In genomic region chr13:44918323-44919102, GRCh38 we compare ENCODE assay signal across 9 cellular contexts.
DNase-seq lines count a peak whose midpoint lies in the region; ATAC-seq and TF ChIP-seq lines count a peak whose summit lies in the region.
"Had no signal": no experiment of that assay in that cellular context is flagged by ENCODE, and none has a peak within 500 bp of the region (broad histone marks: within the 10 kb centered on the region; RNA-seq: fewer than 3 reads in every experiment).

No MANE protein-coding gene starts in this region.

- H3K9me3 ChIP-seq in duodenal mucosa (ENCODE audit: control insufficient read depth in 1 of 2, low read length in 2 of 2) = no peaks in the 10 kb centered on the region
- no peaks in the 10 kb centered on the region for H3K9me3 ChIP-seq in right lobe of liver

- peak; percentile 63 to 91 (median 64) for TF ChIP-seq CTCF in right lobe of liver (IDR thresholded peaks at IDR 0.05)

- peak; percentile 77 for ATAC-seq in GM18520 (IDR thresholded peaks at IDR 0.05; ENCODE audit: unreplicated experiment)
- peak; percentile 82 for ATAC-seq in HG03066 (IDR thresholded peaks at IDR 0.05; ENCODE audit: low read depth, unreplicated experiment)
- ATAC-seq in right lobe of liver = peak; percentile 92 to 97 (median 93)

- 10% methylated on average over 23 of the region's 26 CpGs for WGBS in right lobe of liver (ENCODE audit: insufficient coverage, low coverage, low lambda C conversion rate, missing lambda C conversion rate)

- peak; percentile 85 for DNase-seq in AG08395 (ENCODE audit: low spot score)
- DNase-seq in NCI-H510A treated with DMSO at 0.1 percent for 48 hours (lab: John Stamatoyannopoulos, UW) = peak; percentile 14
- DNase-seq in activated CD4-positive, alpha-beta T cell treated with anti-CD3 and anti-CD28 coated beads, Interleukin-2, amount 10 ng/mL, durations not matched to agents 24 days and 14 days = peak; percentile 94
- peak; percentile 90 to 92 (median 91) for DNase-seq in right lobe of liver
- peak; percentile 71 to 73 for DNase-seq in stimulated activated CD4-positive, alpha-beta T cell treated with anti-CD3 and anti-CD28 coated beads, Interleukin-4, amount 100 ng/mL, for 48 hours (ENCODE audit: low read depth in 2 of 2)

- no peaks in the 10 kb centered on the region for H3K4me1 Mint-ChIP-seq in activated CD4-positive, alpha-beta T cell treated with anti-CD3 and anti-CD28 coated beads, Interleukin-2, amount 10 ng/mL, durations not matched to agents 24 days and 14 days

- no peaks in the 10 kb centered on the region for H3K27me3 ChIP-seq in duodenal mucosa (ENCODE audit: control insufficient read depth in 1 of 2, insufficient read depth in 2 of 2, low read length in 2 of 2)
- H3K27me3 ChIP-seq in right lobe of liver = no peaks in the 10 kb centered on the region

- no peaks in the 10 kb centered on the region for H3K9me3 Mint-ChIP-seq in activated CD4-positive, alpha-beta T cell treated with anti-CD3 and anti-CD28 coated beads, Interleukin-2, amount 10 ng/mL, durations not matched to agents 24 days and 14 days
- H3K9me3 Mint-ChIP-seq: T-helper 1 cell treated with Interleukin-12 subunit alpha and Interleukin-12 subunit beta and Interleukin-4 antibody, amounts not matched to agents 30 μg/mL and 1 μg/mL, for 36 hours had no signal

- no peaks in the 10 kb centered on the region for H3K36me3 Mint-ChIP-seq in activated CD4-positive, alpha-beta T cell treated with anti-CD3 and anti-CD28 coated beads, Interleukin-2, amount 10 ng/mL, durations not matched to agents 24 days and 14 days (ENCODE audit: low read depth)

- H3K4me1 ChIP-seq in duodenal mucosa (ENCODE audit: control insufficient read depth in 1 of 2, insufficient read depth in 2 of 2, low read length in 2 of 2) (peaks cover 11 to 18% of the 10 kb centered on the region in 2 donors), right lobe of liver (peaks cover 0 to 11% (median 4%) of the 10 kb centered on the region in 4 donors)

- peak; percentile 71 for TF ChIP-seq POLR2A in right lobe of liver (IDR thresholded peaks at IDR 0.05)

- peak overlapping the region; percentile 79 to 94 for H3K4me3 ChIP-seq in duodenal mucosa (ENCODE audit: low read depth in 1 of 2, low read length in 2 of 2)
- peak overlapping the region; percentile 46 to 61 (median 61) for H3K4me3 ChIP-seq in right lobe of liver

- H3K4me3 Mint-ChIP-seq in activated CD4-positive, alpha-beta T cell treated with anti-CD3 and anti-CD28 coated beads, Interleukin-2, amount 10 ng/mL, durations not matched to agents 24 days and 14 days = no peak overlapping the region
- H3K4me3 Mint-ChIP-seq: T-helper 1 cell treated with Interleukin-12 subunit alpha and Interleukin-12 subunit beta and Interleukin-4 antibody, amounts not matched to agents 30 μg/mL and 1 μg/mL, for 36 hours had no signal

- no peaks in the 10 kb centered on the region for H3K36me3 ChIP-seq in duodenal mucosa (ENCODE audit: control insufficient read depth in 1 of 2, insufficient read depth in 2 of 2, low read length in 2 of 2)
- no peaks in the 10 kb centered on the region for H3K36me3 ChIP-seq in right lobe of liver

- H3K27ac ChIP-seq in duodenal mucosa (ENCODE audit: low read depth, low read length) (peak overlapping the region; percentile 96), right lobe of liver (peak overlapping the region; percentile 90 to 99 (median 97))

- peak overlapping the region; percentile 77 to 85 for H3K9ac ChIP-seq in duodenal mucosa (ENCODE audit: low read depth in 1 of 2, low read length in 2 of 2)

- intact Hi-C loops in activated CD4-positive, alpha-beta T cell treated with anti-CD3 and anti-CD28 coated beads, Interleukin-2, amount 10 ng/mL, durations not matched to agents 24 days and 14 days (cut with micrococcal nuclease) = loop anchor here (1.0 to 10.0 kb wide), 7 partner anchors 71 to 1246 kb away; partner anchors contain the start of genes GPALPP1 and NUFIP1
- intact Hi-C loops in right lobe of liver (cut with DNase I) = no loop called here

- no peak overlapping the region for H3K27ac Mint-ChIP-seq in activated CD4-positive, alpha-beta T cell treated with anti-CD3 and anti-CD28 coated beads, Interleukin-2, amount 10 ng/mL, durations not matched to agents 24 days and 14 days
- H3K27ac Mint-ChIP-seq: T-helper 1 cell treated with Interleukin-12 subunit alpha and Interleukin-12 subunit beta and Interleukin-4 antibody, amounts not matched to agents 30 μg/mL and 1 μg/mL, for 36 hours had no signal

- H3K27me3 Mint-ChIP-seq in activated CD4-positive, alpha-beta T cell treated with anti-CD3 and anti-CD28 coated beads, Interleukin-2, amount 10 ng/mL, durations not matched to agents 24 days and 14 days = peaks cover 5% of the 10 kb centered on the region

Comparison
In these comparisons a context has a peak if more than half of its experiments do, and no peak if none do; other contexts are left out.
1. Peak in every context shown above with its lines: DNase-seq, ATAC-seq, H3K4me3 ChIP-seq and H3K27ac ChIP-seq.
2. DNase-seq: peak in every context shown above with its lines; median percentile 94 in activated CD4-positive, alpha-beta T cell treated with anti-CD3 and anti-CD28 coated beads, Interleukin-2, amount 10 ng/mL, durations not matched to agents 24 days and 14 days; 91 in right lobe of liver; 85 in AG08395; 72 in stimulated activated CD4-positive, alpha-beta T cell treated with anti-CD3 and anti-CD28 coated beads, Interleukin-4, amount 100 ng/mL, for 48 hours; 14 in NCI-H510A treated with DMSO at 0.1 percent for 48 hours.